ENCODE assay signal across 8 cellular contexts in genomic region chr14:51776102-51776894, GRCh38.
DNase-seq lines count a peak whose midpoint lies in the region; ATAC-seq, FAIRE-seq and TF ChIP-seq lines count a peak whose summit lies in the region.

No MANE protein-coding gene starts in this region.

- DNase-seq in Right ventricle myocardium inferior (ENCODE audit: missing footprints) (no peak), cardiac septum (ENCODE audit: low spot score) (no peak), LHCN-M2 (ENCODE audit: low read depth) (peak; percentile 58), SK-N-SH (peak; percentile 87), bronchial epithelial cell (ENCODE audit: low read depth) (peak; percentile 63), inferior parietal cortex (ENCODE audit: extremely low spot score) (peak; percentile 75)
- DNase-seq in stimulated activated CD4-positive, alpha-beta T cell treated with anti-CD3 and anti-CD28 coated beads, Interleukin-4, amount 100 ng/mL, for 24 hours: peak; percentile 42

- H3K9me2 ChIP-seq in SK-N-SH: no peaks in the 10 kb centered on the region

- WGBS in SK-N-SH (ENCODE audit: low lambda C conversion rate): 56% methylated on average over 13 of the region's 13 CpGs

- H3K4me1 ChIP-seq in SK-N-SH (ENCODE audit: control insufficient read depth in 1 of 2, insufficient read depth in 2 of 2, low read depth in 1 of 2, low read length in 1 of 2): peaks cover 0 to 7% of the 10 kb centered on the region in 2 experiments; a peak in 1 of 4 replicates

- H3K4me3 ChIP-seq in SK-N-SH (ENCODE audit: low read depth in 2 of 2, low read length in 1 of 2) (no peak overlapping the region), bronchial epithelial cell (ENCODE audit: low read depth, low read length) (peak overlapping the region; percentile 21)

- H4K20me1 ChIP-seq in SK-N-SH (ENCODE audit: insufficient read depth): no peaks in the 10 kb centered on the region

- H3K9me3 ChIP-seq in SK-N-SH: no peaks in the 10 kb centered on the region

- H3K9ac ChIP-seq in SK-N-SH: no peak overlapping the region

- H3K27me3 ChIP-seq in SK-N-SH (ENCODE audit: insufficient read depth): no peaks in the 10 kb centered on the region
- no peaks in the 10 kb centered on the region for H3K27me3 ChIP-seq in bronchial epithelial cell (ENCODE audit: control insufficient read depth, insufficient read depth, low read length)

- H3K36me3 ChIP-seq in SK-N-SH (replicated peaks in 1 of 2; ENCODE audit: control insufficient read depth in 1 of 2, insufficient read depth in 2 of 2, low read length in 1 of 2) (no peaks in the 10 kb centered on the region), bronchial epithelial cell (ENCODE audit: control insufficient read depth, insufficient read depth, low read length) (no peaks in the 10 kb centered on the region)

- CTCF ChIA-PET in SK-N-SH (lab: Yijun Ruan, JAX): interaction anchor here (0.5 to 8.5 kb wide), 79 partner anchors 8 to 1426 kb away, joined by 3 to 460 read pairs (median 3); partner anchors contain the start of genes FRMD6, GNG2 and TMX1

- H3F3A ChIP-seq in SK-N-SH (replicated peaks; ENCODE audit: insufficient read depth): no peaks in the 10 kb centered on the region

- peak; percentile 78 for TF ChIP-seq CTCF in SK-N-SH (IDR thresholded peaks at IDR 0.05)
- TF ChIP-seq CTCF in bronchial epithelial cell (IDR thresholded peaks at IDR 0.05; ENCODE audit: insufficient read depth, low read length, severe bottlenecking): peak; percentile 77

- H3K4me2 ChIP-seq in SK-N-SH: no peak overlapping the region

- no peaks in the 10 kb centered on the region for H3K79me2 ChIP-seq in SK-N-SH (ENCODE audit: insufficient read depth)

- no peak for FAIRE-seq in bronchial epithelial cell (lab: Jason Lieb, UNC)

- intact Hi-C loops in Right ventricle myocardium inferior (cut with DNase I) (no loop called here), cardiac septum (cut with DNase I) (loop anchor here (2.0 kb wide), 2 partner anchors 123 to 493 kb away; no protein-coding TSS in a partner anchor)

- peak overlapping the region in 1 of 2 experiments; percentile 14; a peak in 1 of 4 replicates for H3K27ac ChIP-seq in SK-N-SH (ENCODE audit: low read depth in 2 of 2, low read length in 1 of 2)

- ATAC-seq in Right ventricle myocardium inferior (peak; percentile 76), HG02938 (IDR thresholded peaks at IDR 0.05; ENCODE audit: unreplicated experiment) (no peak)

- no peak for TF ChIP-seq EP300 in SK-N-SH (IDR thresholded peaks at IDR 0.05; ENCODE audit: borderline replicate concordance in 1 of 2, low read depth in 1 of 2, low read length in 1 of 2)

- TF ChIP-seq RAD21 in SK-N-SH (IDR thresholded peaks at IDR 0.05; ENCODE audit: low read length): peak; percentile 88

- POLR2A ChIA-PET in SK-N-SH (lab: Yijun Ruan, JAX): interaction anchor here (0.9 kb wide), 1 partner anchor 124 kb away, joined by 3 read pairs; no protein-coding TSS in a partner anchor

- H2AFZ ChIP-seq in SK-N-SH (ENCODE audit: low read depth): peak overlapping the region; percentile 69; the same call in 1 of the 2 replicates

TF ChIP-seq in SK-N-SH, 30 proteins besides CTCF, POLR2A, EP300 and RAD21 (continues in another document):
- TF ChIP-seq NRF1 (IDR thresholded peaks at IDR 0.05; ENCODE audit: low read depth, low read length): no peak
- no peak for TF ChIP-seq RFX5 (IDR thresholded peaks at IDR 0.05; ENCODE audit: low read length)
- TF ChIP-seq FOXM1 (IDR thresholded peaks at IDR 0.05; ENCODE audit: low read depth): no peak
- TF ChIP-seq CHD2 (IDR thresholded peaks at IDR 0.05; ENCODE audit: low read length, partially characterized antibody): peak; percentile 33
- no peak for TF ChIP-seq RXRA (IDR thresholded peaks at IDR 0.05; ENCODE audit: borderline replicate concordance, low read depth)
- no peak for TF ChIP-seq MAX (IDR thresholded peaks at IDR 0.05; ENCODE audit: low read depth)
- TF ChIP-seq SMC3 (IDR thresholded peaks at IDR 0.05; ENCODE audit: low read depth, low read length): peak; percentile 95
- no peak for TF ChIP-seq POLR2AphosphoS5 (IDR thresholded peaks at IDR 0.05; ENCODE audit: low read depth, low read length)
- TF ChIP-seq USF1 (IDR thresholded peaks at IDR 0.05; ENCODE audit: borderline replicate concordance, low read depth): no peak
- no peak for TF ChIP-seq JUND (IDR thresholded peaks at IDR 0.05)
- TF ChIP-seq SIN3A (IDR thresholded peaks at IDR 0.05; ENCODE audit: borderline replicate concordance, low read depth, low read length): no peak
- TF ChIP-seq ZBTB33 (IDR thresholded peaks at IDR 0.05; ENCODE audit: borderline replicate concordance, low read depth): no peak
- 0 out of 2 replicates have a peak, but pooled peaks have one; percentile 13 for TF ChIP-seq FOSL2 (IDR thresholded peaks at IDR 0.05; ENCODE audit: borderline replicate concordance, low read depth)
- 0 out of 2 replicates have a peak, but pooled peaks have one; percentile 40 for TF ChIP-seq RCOR1 (IDR thresholded peaks at IDR 0.05; ENCODE audit: low read length)
- no peak for TF ChIP-seq GABPA (IDR thresholded peaks at IDR 0.05; ENCODE audit: low read depth)
- no peak for TF ChIP-seq NFIC (IDR thresholded peaks at IDR 0.05; ENCODE audit: borderline replicate concordance)
- no peak for TF ChIP-seq ELF1 (IDR thresholded peaks at IDR 0.05)
- no peak for TF ChIP-seq IRF3 (IDR thresholded peaks at IDR 0.05; ENCODE audit: low read depth, low read length)
- TF ChIP-seq FOXJ3 (CRISPR knock-in tag; IDR thresholded peaks at IDR 0.05): no peak
- TF ChIP-seq REST (IDR thresholded peaks at IDR 0.05; ENCODE audit: low read depth, low read length): no peak

Comparison
In these comparisons a context has a peak if more than half of its experiments do, and no peak if none do; other contexts are left out.
1. DNase-seq: peak in LHCN-M2 (single experiment), SK-N-SH (single experiment), bronchial epithelial cell (single experiment), inferior parietal cortex (single experiment) and stimulated activated CD4-positive, alpha-beta T cell treated with anti-CD3 and anti-CD28 coated beads, Interleukin-4, amount 100 ng/mL, for 24 hours (single experiment); none in Right ventricle myocardium inferior (single experiment) and cardiac septum (single experiment).